Comparison of ENCODE assay signal across 22 cellular contexts in the genomic region with DNA sequence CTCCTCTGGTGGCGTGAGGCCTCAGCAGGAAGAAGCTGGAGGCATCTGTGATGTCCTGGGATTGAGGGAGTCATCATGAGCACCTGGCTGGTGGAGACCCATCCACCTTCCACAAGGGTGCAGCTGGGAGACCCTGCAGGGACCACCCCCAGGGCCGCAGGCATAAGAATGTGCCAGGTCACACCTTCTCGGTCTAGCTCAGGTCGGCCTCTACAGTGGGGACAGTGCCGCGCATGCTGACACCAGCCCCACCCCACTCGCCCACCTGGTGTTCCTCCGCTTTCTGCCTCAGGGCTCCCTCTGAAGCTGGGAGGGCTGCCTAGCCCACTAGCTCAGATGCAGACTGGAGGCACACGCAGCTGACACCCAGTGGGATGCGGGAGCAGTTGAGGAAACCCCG. TPM values are rescaled to one million over a fixed set of nuclear protein-coding genes. Genes with fewer than 3 reads are reported as not detected.
"Had no signal": no experiment of that assay in that cellular context is flagged by ENCODE, and none has a peak within 500 bp of the region (broad histone marks: within the 10 kb centered on the region; RNA-seq: fewer than 3 reads in every experiment).

No MANE protein-coding gene starts in this region.

- H3K27ac ChIP-seq: gastrocnemius medialis, heart left ventricle, hepatocyte, neural progenitor cell, psoas muscle, transverse colon had no signal

- ATAC-seq: gastrocnemius medialis; heart left ventricle; left lobe of liver; naive thymus-derived CD4-positive, alpha-beta T cell; psoas muscle; right cardiac atrium; stimulated activated naive CD8-positive, alpha-beta T cell treated with anti-CD3 and anti-CD28 coated beads, Interleukin-15, Interleukin-2, amounts not matched to agents 100 U/mL and 50 U/mL, for 24 hours had no signal

- H3K79me2 ChIP-seq: hepatocyte had no signal

- H3K4me1 ChIP-seq: gastrocnemius medialis, neural progenitor cell, psoas muscle had no signal

- H3K27me3 ChIP-seq: dorsolateral prefrontal cortex, gastrocnemius medialis, heart left ventricle, hepatocyte, transverse colon had no signal

- H3K4me1 Mint-ChIP-seq: neural progenitor cell had no signal

- H2AFZ ChIP-seq: hepatocyte, neural progenitor cell had no signal

- H3K36me3 ChIP-seq: gastrocnemius medialis, heart left ventricle, neural progenitor cell, transverse colon had no signal

- H3K4me2 ChIP-seq: hepatocyte, neural progenitor cell had no signal

- H3K4me3 Mint-ChIP-seq: naive thymus-derived CD4-positive, alpha-beta T cell; nephron; neural progenitor cell had no signal

- H3K27ac Mint-ChIP-seq: naive thymus-derived CD4-positive, alpha-beta T cell had no signal

- H3K9me3 Mint-ChIP-seq: naive thymus-derived CD4-positive, alpha-beta T cell; nephron; neural progenitor cell had no signal

- H3K9ac ChIP-seq: neural progenitor cell had no signal

- DNase-seq: central memory CD4-positive, alpha-beta T cell; effector CD4-positive, alpha-beta T cell; foreskin fibroblast; gastrocnemius medialis; kidney; mammary epithelial cell; mesendoderm; midbrain; naive thymus-derived CD4-positive, alpha-beta T cell; nucleus accumbens; right cardiac atrium; stimulated activated CD4-positive, alpha-beta T cell treated with anti-CD3 and anti-CD28 coated beads, Interleukin-15, amount 100 ng/mL, for 24 hours; stimulated activated CD4-positive, alpha-beta T cell treated with anti-CD3 and anti-CD28 coated beads, Interleukin-2, amount 100 ng/mL, for 48 hours; stimulated activated naive CD8-positive, alpha-beta T cell treated with anti-CD3 and anti-CD28 coated beads, Interleukin-15, Interleukin-2, amounts not matched to agents 100 U/mL and 50 U/mL, for 24 hours; transverse colon had no signal

- H3K36me3 Mint-ChIP-seq: naive thymus-derived CD4-positive, alpha-beta T cell had no signal

- H3K9me3 ChIP-seq: gastrocnemius medialis, heart left ventricle, psoas muscle, transverse colon had no signal

- H3K4me3 ChIP-seq: dorsolateral prefrontal cortex, gastrocnemius medialis, heart left ventricle, hepatocyte, neural progenitor cell, psoas muscle, transverse colon had no signal

RNA-seq across cellular contexts. Expression of a gene that starts 22.0 kb away (rescaled TPM):
- total RNA-seq: gastrocnemius medialis, left lobe of liver had no signal
- polyA plus RNA-seq: naive thymus-derived CD4-positive, alpha-beta T cell; right cardiac atrium had no signal
